Comparison of ENCODE assay signal across 12 cellular contexts in genomic region chr1:58869638-58870297, GRCh38.
"Had no signal": no experiment of that assay in that cellular context is flagged by ENCODE, and none has a peak within 500 bp of the region (broad histone marks: within the 10 kb centered on the region; RNA-seq: fewer than 3 reads in every experiment).

No MANE protein-coding gene starts in this region.

- H3K9me3 Mint-ChIP-seq: activated naive CD4-positive, alpha-beta T cell treated with anti-CD3 and anti-CD28 coated beads, Interleukin-2, amount 50 U/mL, for 72 hours; activated T-cell treated with anti-CD3 and anti-CD28 coated beads, Interleukin-2, amount 50 U/mL, for 72 hours; natural killer cell had no signal

- H3K4me3 ChIP-seq: adrenal gland had no signal

- ATAC-seq: activated naive CD4-positive, alpha-beta T cell treated with anti-CD3 and anti-CD28 coated beads, Interleukin-2, amount 50 U/mL, for 72 hours; activated T-cell treated with anti-CD3 and anti-CD28 coated beads, Interleukin-2, amount 50 U/mL, for 72 hours; natural killer cell; stimulated activated naive B cell treated with anti-CD40 and anti-IgM and Interleukin-4, amounts not matched to agents 10 μg/mL and 1 μg/mL and 100 μg/mL, for 72 hours had no signal

- H3K27me3 Mint-ChIP-seq: stimulated activated naive B cell treated with anti-CD40 and anti-IgM and Interleukin-4, amounts not matched to agents 10 μg/mL and 1 μg/mL and 100 μg/mL, for 72 hours had no signal

- H3K4me3 Mint-ChIP-seq: activated T-cell treated with anti-CD3 and anti-CD28 coated beads, Interleukin-2, amount 50 U/mL, for 72 hours; natural killer cell; stimulated activated naive B cell treated with anti-CD40 and anti-IgM and Interleukin-4, amounts not matched to agents 10 μg/mL and 1 μg/mL and 100 μg/mL, for 72 hours had no signal

- H3K36me3 Mint-ChIP-seq: activated naive CD4-positive, alpha-beta T cell treated with anti-CD3 and anti-CD28 coated beads, Interleukin-2, amount 50 U/mL, for 72 hours; natural killer cell; stimulated activated naive B cell treated with anti-CD40 and anti-IgM and Interleukin-4, amounts not matched to agents 10 μg/mL and 1 μg/mL and 100 μg/mL, for 72 hours had no signal

- H3K27ac Mint-ChIP-seq: activated naive CD4-positive, alpha-beta T cell treated with anti-CD3 and anti-CD28 coated beads, Interleukin-2, amount 50 U/mL, for 72 hours; activated T-cell treated with anti-CD3 and anti-CD28 coated beads, Interleukin-2, amount 50 U/mL, for 72 hours; natural killer cell; stimulated activated naive B cell treated with anti-CD40 and anti-IgM and Interleukin-4, amounts not matched to agents 10 μg/mL and 1 μg/mL and 100 μg/mL, for 72 hours had no signal

- H3K9me3 ChIP-seq: adrenal gland had no signal

- DNase-seq: activated CD4-positive, alpha-beta T cell treated with anti-CD3 and anti-CD28 coated beads, Interleukin-2, amount 50 U/mL, for 1 hour; activated CD4-positive, CD25-positive, alpha-beta regulatory T cell treated with anti-CD3 and anti-CD28 coated beads, Interleukin-2, amount 50 U/mL, for 72 hours; activated effector memory CD4-positive, alpha-beta T cell treated with anti-CD3 and anti-CD28 coated beads, Interleukin-2, amount 50 U/mL, for 16 hours; activated T-cell treated with anti-CD3 and anti-CD28 coated beads, Interleukin-2, amount 50 U/mL, for 72 hours; adrenal gland; dermis blood vessel endothelial cell; effector memory CD4-positive, alpha-beta T cell; mesendoderm; natural killer cell; occipital lobe; stimulated activated naive B cell treated with anti-CD40 and anti-IgM and Interleukin-4, amounts not matched to agents 10 μg/mL and 1 μg/mL and 100 μg/mL, for 72 hours had no signal

- H3K36me3 ChIP-seq: adrenal gland had no signal

- H3K27me3 ChIP-seq: adrenal gland had no signal

- H3K27ac ChIP-seq: adrenal gland had no signal
